In genomic region chrX:139869796-139870195, GRCh38 we compare ENCODE assay signal across 8 cellular contexts.
"Had no signal": no experiment of that assay in that cellular context is flagged by ENCODE, and none has a peak within 500 bp of the region (broad histone marks: within the 10 kb centered on the region; RNA-seq: fewer than 3 reads in every experiment).

No MANE protein-coding gene starts in this region.

- DNase-seq: H9, HCEC 1CT, KBM-7 had no signal

- H3K27ac ChIP-seq: HL-60 had no signal

- FAIRE-seq: H1, H54, HepG2 had no signal

- H3K4me2 ChIP-seq: GM23338 had no signal

- H2AFZ ChIP-seq: GM23338 had no signal

- ATAC-seq: GM23338, HepG2 had no signal

- H3K4me3 ChIP-seq: GM23338 had no signal
